8 cellular contexts compared by ENCODE assay signal in genomic region chr19:50669319-50670101, GRCh38. TPM values are rescaled to one million over a fixed set of nuclear protein-coding genes. Genes with fewer than 3 reads are reported as not detected.
DNase-seq lines count a peak whose midpoint lies in the region; ATAC-seq lines count a peak whose summit lies in the region.

No MANE protein-coding gene starts in this region.

- H3K9me3 Mint-ChIP-seq in activated T-cell treated with anti-CD3 and anti-CD28 coated beads, Interleukin-2, amount 50 U/mL, for 4 hours = no peaks in the 10 kb centered on the region

- H3K4me3 Mint-ChIP-seq in activated T-cell treated with anti-CD3 and anti-CD28 coated beads, Interleukin-2, amount 50 U/mL, for 4 hours = no peak overlapping the region

- H3K36me3 Mint-ChIP-seq in activated T-cell treated with anti-CD3 and anti-CD28 coated beads, Interleukin-2, amount 50 U/mL, for 4 hours (ENCODE audit: insufficient read depth) = no peaks in the 10 kb centered on the region

- H3K27me3 Mint-ChIP-seq in activated T-cell treated with anti-CD3 and anti-CD28 coated beads, Interleukin-2, amount 50 U/mL, for 4 hours (ENCODE audit: low read depth) = peaks cover 62% of the 10 kb centered on the region

- no peak for ATAC-seq in activated T-cell treated with anti-CD3 and anti-CD28 coated beads, Interleukin-2, amount 50 U/mL, for 4 hours

- DNase-seq in SKM-1 (lab: John Stamatoyannopoulos, UW; ENCODE audit: unreplicated experiment) = peak; percentile 16
- DNase-seq in SKM-1 treated with dmso at 0.1 percent for 144 hours (lab: John Stamatoyannopoulos, UW; ENCODE audit: unreplicated experiment) = no peak
- peak; percentile 22 to 41 for DNase-seq in NCI-H1930 (lab: John Stamatoyannopoulos, UW)
- peak; percentile 22 for DNase-seq in activated T-cell treated with anti-CD3 and anti-CD28 coated beads, Interleukin-2, amount 50 U/mL, for 4 hours
- DNase-seq in hepatic stellate cell (ENCODE audit: low spot score) = peak; percentile 69
- peak; percentile 6 to 38 (median 10) for DNase-seq in stimulated activated CD4-positive, alpha-beta T cell treated with anti-CD3 and anti-CD28 coated beads, TNF-alpha, amount 100 ng/mL, for 24 hours (ENCODE audit: low read depth in 3 of 3)
- no peak for DNase-seq in NCI-H1436 treated with DMSO at 0.1 percent for 48 hours (lab: John Stamatoyannopoulos, UW)
- no peak for DNase-seq in amniotic stem cell (lab: John Stamatoyannopoulos, UW)

- H3K4me1 Mint-ChIP-seq in activated T-cell treated with anti-CD3 and anti-CD28 coated beads, Interleukin-2, amount 50 U/mL, for 4 hours (ENCODE audit: low read depth) = no peaks in the 10 kb centered on the region

RNA-seq across cellular contexts. Expression of gene C19orf81, which starts 20.3 kb away (rescaled TPM):
- total RNA-seq in activated T-cell treated with anti-CD3 and anti-CD28 coated beads, Interleukin-2, amount 50 U/mL, for 4 hours = under 1 TPM in 1 of 3 donors, not detected in 2; 0.95 TPM

RNA-seq across cellular contexts. Expression of gene SYT3, which starts 29.8 kb away (rescaled TPM):
- total RNA-seq in activated T-cell treated with anti-CD3 and anti-CD28 coated beads, Interleukin-2, amount 50 U/mL, for 4 hours = 1 to 10 TPM in 1 of 3 donors, under 1 TPM in 2; 0.35 to 1.2 (median 0.66) TPM

RNA-seq across cellular contexts. Expression of gene SHANK1, which starts 50.1 kb away (rescaled TPM):
- total RNA-seq in activated T-cell treated with anti-CD3 and anti-CD28 coated beads, Interleukin-2, amount 50 U/mL, for 4 hours = under 1 TPM in 1 of 3 donors, not detected in 2; 0.03 TPM

RNA-seq across cellular contexts. Expression of gene CLEC11A, which starts 53.7 kb away (rescaled TPM):
- total RNA-seq in activated T-cell treated with anti-CD3 and anti-CD28 coated beads, Interleukin-2, amount 50 U/mL, for 4 hours = 1 to 10 TPM in 2 of 3 donors, under 1 TPM in 1; 0.52 to 1.4 (median 1.4) TPM

Comparison
In these comparisons a context has a peak if more than half of its experiments do, and no peak if none do; other contexts are left out.
1. DNase-seq: peak in SKM-1 (single experiment), NCI-H1930 (2 of 2), activated T-cell treated with anti-CD3 and anti-CD28 coated beads, Interleukin-2, amount 50 U/mL, for 4 hours (single experiment), hepatic stellate cell (single experiment) and stimulated activated CD4-positive, alpha-beta T cell treated with anti-CD3 and anti-CD28 coated beads, TNF-alpha, amount 100 ng/mL, for 24 hours (3 of 3); none in SKM-1 treated with dmso at 0.1 percent for 144 hours (single experiment), NCI-H1436 treated with DMSO at 0.1 percent for 48 hours (single experiment) and amniotic stem cell (single experiment).